In genomic region chr1:43975249-43975961, GRCh38 we compare ENCODE assay signal across 8 cellular contexts. TPM values are rescaled to one million over a fixed set of nuclear protein-coding genes. Genes with fewer than 3 reads are reported as not detected.
DNase-seq lines count a peak whose midpoint lies in the region; ATAC-seq and TF ChIP-seq lines count a peak whose summit lies in the region.

No MANE protein-coding gene starts in this region.

- no peaks in the 10 kb centered on the region for H3K9me3 ChIP-seq in osteoblast (ENCODE audit: low read depth, low read length)

- intact Hi-C loops in Right ventricle myocardium inferior (cut with DNase I), result no loop called here

- H3K27ac Mint-ChIP-seq in activated naive CD4-positive, alpha-beta T cell treated with anti-CD3 and anti-CD28 coated beads, Interleukin-2, amount 10 ng/mL, durations not matched to agents 7 days and 5 days, result peak overlapping the region; percentile 91
- peak overlapping the region; percentile 61 for H3K27ac Mint-ChIP-seq in activated naive CD4-positive, alpha-beta T cell treated with anti-CD3 and anti-CD28 coated beads, Interleukin-2, amount 50 U/mL, for 24 hours

- DNase-seq in activated naive CD4-positive, alpha-beta T cell treated with anti-CD3 and anti-CD28 coated beads, Interleukin-2, amount 10 ng/mL, durations not matched to agents 7 days and 5 days, result peak; percentile 75
- no peak for DNase-seq in activated naive CD4-positive, alpha-beta T cell treated with Interleukin-2 at 50 U/mL for 16 hours
- DNase-seq in NAMALWA (ENCODE audit: low spot score), result peak; percentile 59
- peak; percentile 88 for DNase-seq in Right ventricle myocardium inferior (ENCODE audit: missing footprints)
- peak; percentile 94 for DNase-seq in osteoblast (ENCODE audit: insufficient read length, low spot score, missing footprints)
- no peak for DNase-seq in NCI-H446 treated with DMSO at 0.1 percent for 48 hours (lab: John Stamatoyannopoulos, UW)

- H3K27ac ChIP-seq in osteoblast (ENCODE audit: low read depth, low read length), result peak overlapping the region; percentile 79

- peaks cover 62% of the 10 kb centered on the region for H3K4me1 Mint-ChIP-seq in activated naive CD4-positive, alpha-beta T cell treated with anti-CD3 and anti-CD28 coated beads, Interleukin-2, amount 10 ng/mL, durations not matched to agents 7 days and 5 days
- peaks cover 56% of the 10 kb centered on the region for H3K4me1 Mint-ChIP-seq in activated naive CD4-positive, alpha-beta T cell treated with anti-CD3 and anti-CD28 coated beads, Interleukin-2, amount 50 U/mL, for 24 hours

- H2AFZ ChIP-seq in osteoblast (ENCODE audit: low read length), result peak overlapping the region; percentile 93

- H3K36me3 ChIP-seq in osteoblast (ENCODE audit: insufficient read depth, low read length), result peaks cover 33% of the 10 kb centered on the region

- CTCF ChIA-PET in activated naive CD4-positive, alpha-beta T cell treated with anti-CD3 and anti-CD28 coated beads, Interleukin-2, amount 10 ng/mL, durations not matched to agents 7 days and 5 days (lab: Charles Lee), result interaction anchor here (0.7 to 2.2 kb wide), 4 partner anchors 15 to 41 kb away, joined by 3 to 15 read pairs (median 4); no protein-coding TSS in a partner anchor

- peaks cover 65% of the 10 kb centered on the region for H3K79me2 ChIP-seq in osteoblast (ENCODE audit: insufficient read depth, low read length)

- peak overlapping the region; percentile 96 for H3K4me2 ChIP-seq in osteoblast (ENCODE audit: insufficient read depth, low read length)

- H3K27me3 Mint-ChIP-seq in activated naive CD4-positive, alpha-beta T cell treated with anti-CD3 and anti-CD28 coated beads, Interleukin-2, amount 10 ng/mL, durations not matched to agents 7 days and 5 days, result peaks cover 11% of the 10 kb centered on the region
- H3K27me3 Mint-ChIP-seq in activated naive CD4-positive, alpha-beta T cell treated with anti-CD3 and anti-CD28 coated beads, Interleukin-2, amount 50 U/mL, for 24 hours, result peaks cover 2% of the 10 kb centered on the region

- peaks cover 36% of the 10 kb centered on the region for H3K36me3 Mint-ChIP-seq in activated naive CD4-positive, alpha-beta T cell treated with anti-CD3 and anti-CD28 coated beads, Interleukin-2, amount 10 ng/mL, durations not matched to agents 7 days and 5 days
- H3K36me3 Mint-ChIP-seq in activated naive CD4-positive, alpha-beta T cell treated with anti-CD3 and anti-CD28 coated beads, Interleukin-2, amount 50 U/mL, for 24 hours, result peaks cover 26% of the 10 kb centered on the region

- peak overlapping the region; percentile 94 for H3K4me3 ChIP-seq in osteoblast (ENCODE audit: insufficient read depth, low read length)

- peak; percentile 14 for ATAC-seq in Right ventricle myocardium inferior
- no peak for ATAC-seq in GM18517 (IDR thresholded peaks at IDR 0.05; ENCODE audit: unreplicated experiment)

- H3K9me3 Mint-ChIP-seq in activated naive CD4-positive, alpha-beta T cell treated with anti-CD3 and anti-CD28 coated beads, Interleukin-2, amount 10 ng/mL, durations not matched to agents 7 days and 5 days, result no peaks in the 10 kb centered on the region
- H3K9me3 Mint-ChIP-seq in activated naive CD4-positive, alpha-beta T cell treated with anti-CD3 and anti-CD28 coated beads, Interleukin-2, amount 50 U/mL, for 24 hours, result no peaks in the 10 kb centered on the region

- peaks cover 46% of the 10 kb centered on the region for H3K4me1 ChIP-seq in osteoblast (ENCODE audit: insufficient read depth, low read length)

- H3K4me3 Mint-ChIP-seq in activated naive CD4-positive, alpha-beta T cell treated with anti-CD3 and anti-CD28 coated beads, Interleukin-2, amount 10 ng/mL, durations not matched to agents 7 days and 5 days, result peak overlapping the region; percentile 75
- peak overlapping the region; percentile 92 for H3K4me3 Mint-ChIP-seq in activated naive CD4-positive, alpha-beta T cell treated with anti-CD3 and anti-CD28 coated beads, Interleukin-2, amount 50 U/mL, for 24 hours

- no peaks in the 10 kb centered on the region for H3K27me3 ChIP-seq in osteoblast (ENCODE audit: insufficient read depth, low read length)

- peaks cover 28% of the 10 kb centered on the region for H4K20me1 ChIP-seq in osteoblast (ENCODE audit: insufficient read depth, low read length)

- no peak for TF ChIP-seq CTCF in osteoblast (IDR thresholded peaks at IDR 0.05; ENCODE audit: extremely low read depth, low read depth, low read length)

RNA-seq across cellular contexts. Expression of gene ATP6V0B, which starts 0.6 kb away (rescaled TPM):
- 84.5 TPM for total RNA-seq in Right ventricle myocardium inferior
- total RNA-seq in osteoblast, result 81.9 and 89.4 TPM in 2 replicates

RNA-seq across cellular contexts. Expression of gene B4GALT2, which starts 3.6 kb away (rescaled TPM):
- total RNA-seq in Right ventricle myocardium inferior, result 39.1 TPM
- 95.5 and 99.5 TPM in 2 replicates for total RNA-seq in osteoblast

RNA-seq across cellular contexts. Expression of gene DPH2, which starts 5.6 kb away (rescaled TPM):
- total RNA-seq in Right ventricle myocardium inferior (14.8 TPM), osteoblast (10.3 and 15.6 TPM in 2 replicates)

RNA-seq across cellular contexts. Expression of gene CCDC24, which starts 16.0 kb away (rescaled TPM):
- total RNA-seq in Right ventricle myocardium inferior (0.89 TPM), osteoblast (2.4 and 2.9 TPM in 2 replicates)

RNA-seq across cellular contexts. Expression of gene IPO13, which starts 28.7 kb away (rescaled TPM):
- 56.9 TPM for total RNA-seq in Right ventricle myocardium inferior
- total RNA-seq in osteoblast, result 18.6 and 20.6 TPM in 2 replicates

Comparison
In these comparisons a context has a peak if more than half of its experiments do, and no peak if none do; other contexts are left out.
1. DNase-seq: peak in activated naive CD4-positive, alpha-beta T cell treated with anti-CD3 and anti-CD28 coated beads, Interleukin-2, amount 10 ng/mL, durations not matched to agents 7 days and 5 days (single experiment), NAMALWA (single experiment), Right ventricle myocardium inferior (single experiment) and osteoblast (single experiment); none in activated naive CD4-positive, alpha-beta T cell treated with Interleukin-2 at 50 U/mL for 16 hours (single experiment) and NCI-H446 treated with DMSO at 0.1 percent for 48 hours (single experiment).